Comparison of ENCODE assay signal across 30 cellular contexts in genomic region chr3:123684636-123685035, GRCh38.
"Had no signal": no experiment of that assay in that cellular context is flagged by ENCODE, and none has a peak within 500 bp of the region (broad histone marks: within the 10 kb centered on the region; RNA-seq: fewer than 3 reads in every experiment).

No MANE protein-coding gene starts in this region.

- H3K27ac Mint-ChIP-seq: activated CD4-positive, alpha-beta memory T cell treated with anti-CD3 and anti-CD28 coated beads, Interleukin-2, amount 10 ng/mL, durations not matched to agents 7 days and 5 days; activated CD4-positive, alpha-beta T cell treated with anti-CD3 and anti-CD28 coated beads, Interleukin-2, amount 10 ng/mL, durations not matched to agents 7 days and 5 days; activated T-helper 17 cell treated with anti-CD3 and anti-CD28 coated beads, Interleukin-2, amount 50 U/mL, for 72 hours; natural killer cell; stimulated activated memory B cell treated with anti-CD40 and anti-IgM and Interleukin-4, amounts not matched to agents 10 μg/mL and 1 μg/mL and 100 μg/mL, for 72 hours; stimulated activated naive CD8-positive, alpha-beta T cell treated with anti-CD3 and anti-CD28 coated beads, Interleukin-15, amount 100 ng/mL, for 72 hours; T-helper 17 cell; type B pancreatic cell had no signal

- H3K4me3 Mint-ChIP-seq: activated CD4-positive, alpha-beta memory T cell treated with anti-CD3 and anti-CD28 coated beads, Interleukin-2, amount 10 ng/mL, durations not matched to agents 7 days and 5 days; activated CD4-positive, alpha-beta T cell treated with anti-CD3 and anti-CD28 coated beads, Interleukin-2, amount 10 ng/mL, durations not matched to agents 7 days and 5 days; activated T-cell treated with anti-CD3 and anti-CD28 coated beads, Interleukin-2, amount 50 U/mL, for 4 hours; activated T-helper 17 cell treated with anti-CD3 and anti-CD28 coated beads, Interleukin-2, amount 50 U/mL, for 72 hours; natural killer cell; stimulated activated memory B cell treated with anti-CD40 and anti-IgM and Interleukin-4, amounts not matched to agents 10 μg/mL and 1 μg/mL and 100 μg/mL, for 72 hours; stimulated activated naive CD8-positive, alpha-beta T cell treated with anti-CD3 and anti-CD28 coated beads, Interleukin-15, amount 100 ng/mL, for 72 hours; T-helper 17 cell; type B pancreatic cell had no signal

- FAIRE-seq: endometrium had no signal

- H3K4me1 ChIP-seq: breast epithelium, right lobe of liver had no signal

- H3K27me3 ChIP-seq: breast epithelium, right lobe of liver, suprapubic skin had no signal

- H3K9me3 Mint-ChIP-seq: activated CD4-positive, alpha-beta memory T cell treated with anti-CD3 and anti-CD28 coated beads, Interleukin-2, amount 10 ng/mL, durations not matched to agents 7 days and 5 days; activated CD4-positive, alpha-beta T cell treated with anti-CD3 and anti-CD28 coated beads, Interleukin-2, amount 10 ng/mL, durations not matched to agents 7 days and 5 days; activated T-cell treated with anti-CD3 and anti-CD28 coated beads, Interleukin-2, amount 50 U/mL, for 4 hours; activated T-helper 17 cell treated with anti-CD3 and anti-CD28 coated beads, Interleukin-2, amount 50 U/mL, for 72 hours; natural killer cell; stimulated activated memory B cell treated with anti-CD40 and anti-IgM and Interleukin-4, amounts not matched to agents 10 μg/mL and 1 μg/mL and 100 μg/mL, for 72 hours; stimulated activated naive CD8-positive, alpha-beta T cell treated with anti-CD3 and anti-CD28 coated beads, Interleukin-15, amount 100 ng/mL, for 72 hours; type B pancreatic cell had no signal

- H3K4me3 ChIP-seq: breast epithelium, lower lobe of right lung, right lobe of liver, skin epidermis, suprapubic skin had no signal

- H3K9me3 ChIP-seq: breast epithelium, lower lobe of right lung, right lobe of liver, suprapubic skin had no signal

- DNase-seq: activated CD4-positive, alpha-beta memory T cell treated with anti-CD3 and anti-CD28 coated beads, Interleukin-2, amount 10 ng/mL, durations not matched to agents 7 days and 5 days; activated CD4-positive, alpha-beta T cell treated with anti-CD3 and anti-CD28 coated beads, Interleukin-2, amount 10 ng/mL, durations not matched to agents 7 days and 5 days; activated CD4-positive, CD25-positive, alpha-beta regulatory T cell treated with anti-CD3 and anti-CD28 coated beads, Interleukin-2, amount 50 U/mL, for 72 hours; activated CD8-positive, alpha-beta memory T cell treated with anti-CD3 and anti-CD28 coated beads, Interleukin-2, amount 50 U/mL, for 48 hours; activated gamma-delta T cell treated with Interleukin-2 at 50 U/mL for 16 hours; activated naive CD4-positive, alpha-beta T cell treated with anti-CD3 and anti-CD28 coated beads, Interleukin-2, amount 50 U/mL, for 16 hours; activated T-cell treated with anti-CD3 and anti-CD28 coated beads, Interleukin-2, amount 50 U/mL, for 4 hours; amygdala; central memory CD4-positive, alpha-beta T cell; dermis blood vessel endothelial cell; effector CD4-positive, alpha-beta T cell; head of caudate nucleus; hippocampal formation; lower lobe of right lung; mesenchymal stem cell; natural killer cell; right lobe of liver; stimulated activated CD4-positive, alpha-beta T cell treated with anti-CD3 and anti-CD28 coated beads, Interleukin-4, amount 100 ng/mL, for 4 hours; stimulated activated CD8-positive, alpha-beta memory T cell treated with anti-CD3 and anti-CD28 coated beads, Interleukin-4, amount 100 ng/mL, for 48 hours; stimulated activated naive CD8-positive, alpha-beta T cell treated with anti-CD3 and anti-CD28 coated beads, Interleukin-15, amount 100 ng/mL, for 72 hours; T-helper 17 cell; T1000 had no signal

- H3K36me3 ChIP-seq: breast epithelium had no signal

- H3K36me3 Mint-ChIP-seq: natural killer cell; stimulated activated memory B cell treated with anti-CD40 and anti-IgM and Interleukin-4, amounts not matched to agents 10 μg/mL and 1 μg/mL and 100 μg/mL, for 72 hours; type B pancreatic cell had no signal

- H3K27ac ChIP-seq: right lobe of liver, skin epidermis, suprapubic skin had no signal

- H3K27me3 Mint-ChIP-seq: activated CD4-positive, alpha-beta T cell treated with anti-CD3 and anti-CD28 coated beads, Interleukin-2, amount 10 ng/mL, durations not matched to agents 7 days and 5 days; stimulated activated naive CD8-positive, alpha-beta T cell treated with anti-CD3 and anti-CD28 coated beads, Interleukin-15, amount 100 ng/mL, for 72 hours had no signal

- H3K4me1 Mint-ChIP-seq: activated CD4-positive, alpha-beta memory T cell treated with anti-CD3 and anti-CD28 coated beads, Interleukin-2, amount 10 ng/mL, durations not matched to agents 7 days and 5 days; activated CD4-positive, alpha-beta T cell treated with anti-CD3 and anti-CD28 coated beads, Interleukin-2, amount 10 ng/mL, durations not matched to agents 7 days and 5 days; activated T-helper 17 cell treated with anti-CD3 and anti-CD28 coated beads, Interleukin-2, amount 50 U/mL, for 72 hours; natural killer cell; stimulated activated memory B cell treated with anti-CD40 and anti-IgM and Interleukin-4, amounts not matched to agents 10 μg/mL and 1 μg/mL and 100 μg/mL, for 72 hours; stimulated activated naive CD8-positive, alpha-beta T cell treated with anti-CD3 and anti-CD28 coated beads, Interleukin-15, amount 100 ng/mL, for 72 hours had no signal

- ATAC-seq: activated T-cell treated with anti-CD3 and anti-CD28 coated beads, Interleukin-2, amount 50 U/mL, for 4 hours; activated T-helper 17 cell treated with anti-CD3 and anti-CD28 coated beads, Interleukin-2, amount 50 U/mL, for 72 hours; lower lobe of right lung; natural killer cell; right lobe of liver; SK-N-SH treated with all-trans-retinoic acid at 6 μM for 48 hours; stimulated activated memory B cell treated with anti-CD40 and anti-IgM and Interleukin-4, amounts not matched to agents 10 μg/mL and 1 μg/mL and 100 μg/mL, for 72 hours; stimulated activated naive CD8-positive, alpha-beta T cell treated with anti-CD3 and anti-CD28 coated beads, Interleukin-15, amount 100 ng/mL, for 72 hours; T-helper 17 cell had no signal
